In genomic region chr7:2832441-2832840, GRCh38 we compare ENCODE assay signal across 18 cellular contexts. TPM values are rescaled to one million over a fixed set of nuclear protein-coding genes. Genes with fewer than 3 reads are reported as not detected.
DNase-seq lines count a peak whose midpoint lies in the region; ATAC-seq and TF ChIP-seq lines count a peak whose summit lies in the region.
"Had no signal": no experiment of that assay in that cellular context is flagged by ENCODE, and none has a peak within 500 bp of the region (broad histone marks: within the 10 kb centered on the region; RNA-seq: fewer than 3 reads in every experiment).

No MANE protein-coding gene starts in this region.

- POLR2A ChIA-PET in activated B cell treated with CpG ODN at 0.5 μM for 24 hours (lab: Charles Lee): no interaction called here

- H3K4me1 ChIP-seq in GM23338 (ENCODE audit: insufficient read depth) (peaks cover 72% of the 10 kb centered on the region), mesendoderm (ENCODE audit: control insufficient read depth, low read depth, low read length) (peaks cover 3% of the 10 kb centered on the region), transverse colon (peaks cover 0 to 6% (median 2%) of the 10 kb centered on the region in 4 donors), mucosa of descending colon (ENCODE audit: low read depth) (no peaks in the 10 kb centered on the region)
- H3K4me1 ChIP-seq: SJCRH30 had no signal

- H3K36me3 ChIP-seq in GM23338 (ENCODE audit: insufficient read depth) (peaks cover 11% of the 10 kb centered on the region; the same call in 1 of the 2 replicates), mesendoderm (ENCODE audit: control insufficient read depth, insufficient read depth, low read length) (peaks cover 1% of the 10 kb centered on the region), transverse colon (no peaks in the 10 kb centered on the region), mucosa of descending colon (ENCODE audit: low read depth) (no peaks in the 10 kb centered on the region)

- TF ChIP-seq POLR2A in transverse colon (IDR thresholded peaks at IDR 0.05): no peak

- H3K27me3 ChIP-seq in GM23338 (ENCODE audit: insufficient read depth): no peaks in the 10 kb centered on the region
- no peaks in the 10 kb centered on the region for H3K27me3 ChIP-seq in mesendoderm (ENCODE audit: insufficient read depth, low read length, poor library complexity)
- no peaks in the 10 kb centered on the region for H3K27me3 ChIP-seq in transverse colon
- H3K27me3 ChIP-seq: Peyer's patch, SJCRH30 had no signal

- no peak overlapping the region for H3K27ac Mint-ChIP-seq in GM23338
- H3K27ac Mint-ChIP-seq in activated B cell treated with CpG ODN at 0.5 μM for 24 hours: peak overlapping the region; percentile 30
- peak overlapping the region; percentile 67 for H3K27ac Mint-ChIP-seq in stimulated activated naive B cell treated with anti-CD40 and anti-IgM and Interleukin-4, amounts not matched to agents 10 μg/mL and 1 μg/mL and 100 μg/mL, for 72 hours

- H3K56ac ChIP-seq in mesendoderm (ENCODE audit: low read length): no peak overlapping the region

- peaks cover 5% of the 10 kb centered on the region for H3K27me3 Mint-ChIP-seq in GM23338 (ENCODE audit: insufficient read depth, low read depth, poor library complexity)
- no peaks in the 10 kb centered on the region for H3K27me3 Mint-ChIP-seq in activated B cell treated with CpG ODN at 0.5 μM for 24 hours
- H3K27me3 Mint-ChIP-seq in stimulated activated naive B cell treated with anti-CD40 and anti-IgM and Interleukin-4, amounts not matched to agents 10 μg/mL and 1 μg/mL and 100 μg/mL, for 72 hours: no peaks in the 10 kb centered on the region

- in situ Hi-C loops in transverse colon (cut with MboI; ENCODE audit: low pct_ligation_motif_present in 1 of 4, low pct_unique_long_range_greater_than_20kb in 1 of 4, low sequenced_read_pairs in 3 of 4): no loop called here

- H3K9me2 ChIP-seq in GM23338 (ENCODE audit: insufficient read depth): no peaks in the 10 kb centered on the region

- H3K4me3 ChIP-seq in GM23338 (no peak overlapping the region), mesendoderm (ENCODE audit: low read length) (no peak overlapping the region), transverse colon (no peak overlapping the region), mucosa of descending colon (no peak overlapping the region)
- H3K4me3 ChIP-seq: Peyer's patch, SJCRH30 had no signal

- peaks cover 73% of the 10 kb centered on the region for H3K4me1 Mint-ChIP-seq in GM23338
- H3K4me1 Mint-ChIP-seq in activated B cell treated with CpG ODN at 0.5 μM for 24 hours: peaks cover 25% of the 10 kb centered on the region
- peaks cover 30 to 61% of the 10 kb centered on the region in 2 donors for H3K4me1 Mint-ChIP-seq in stimulated activated naive B cell treated with anti-CD40 and anti-IgM and Interleukin-4, amounts not matched to agents 10 μg/mL and 1 μg/mL and 100 μg/mL, for 72 hours

- H3K36me3 Mint-ChIP-seq in GM23338 (ENCODE audit: low read depth): peaks cover 38% of the 10 kb centered on the region
- peaks cover 59% of the 10 kb centered on the region for H3K36me3 Mint-ChIP-seq in activated B cell treated with CpG ODN at 0.5 μM for 24 hours (ENCODE audit: low read depth)
- peaks cover 39 to 67% of the 10 kb centered on the region in 2 donors for H3K36me3 Mint-ChIP-seq in stimulated activated naive B cell treated with anti-CD40 and anti-IgM and Interleukin-4, amounts not matched to agents 10 μg/mL and 1 μg/mL and 100 μg/mL, for 72 hours

- no peak overlapping the region for H4K8ac ChIP-seq in mesendoderm (ENCODE audit: low read depth, low read length)

- H3K9me3 ChIP-seq in transverse colon (no peaks in the 10 kb centered on the region), mucosa of descending colon (no peaks in the 10 kb centered on the region)
- H3K9me3 ChIP-seq: Peyer's patch, SJCRH30 had no signal

- H3K27ac ChIP-seq in GM23338 (ENCODE audit: low read depth) (peak overlapping the region; percentile 55; the same call in 1 of the 2 replicates), mesendoderm (ENCODE audit: low read depth, low read length) (no peak overlapping the region), transverse colon (no peak overlapping the region)
- H3K27ac ChIP-seq: HL-60, Peyer's patch, SJCRH30 had no signal

- CTCF ChIA-PET in activated B cell treated with CpG ODN at 0.5 μM for 24 hours (lab: Charles Lee): no interaction called here

- no peak for TF ChIP-seq CTCF in GM23338 (conservative IDR thresholded peaks at IDR 0.05; ENCODE audit: low read depth in 2 of 2)
- TF ChIP-seq CTCF in activated B cell treated with CpG ODN at 0.5 μM for 24 hours (IDR thresholded peaks at IDR 0.05): no peak
- TF ChIP-seq CTCF in transverse colon (IDR thresholded peaks at IDR 0.05): no peak
- TF ChIP-seq CTCF in mucosa of descending colon (IDR thresholded peaks at IDR 0.05): no peak

- DNase-seq in GM23338 (ENCODE audit: low spot score) (no peak), activated B cell treated with CpG ODN at 0.5 μM for 24 hours (no peak), mesendoderm (no peak), transverse colon (no peak), mucosa of descending colon (no peak)
- DNase-seq in stimulated activated naive B cell treated with anti-CD40 and anti-IgM and Interleukin-4, amounts not matched to agents 10 μg/mL and 1 μg/mL and 100 μg/mL, for 72 hours: no peak
- DNase-seq: GDM1, KG1, NCI-H1105, NCI-H146, NCI-H2029, NCI-H226, NCI-H524, NCI-H774, SJCRH30 had no signal

- peak overlapping the region; percentile 24 for H3K23ac ChIP-seq in mesendoderm (ENCODE audit: low read length)

- TF ChIP-seq EP300 in transverse colon (IDR thresholded peaks at IDR 0.05; ENCODE audit: low read depth): no peak

- WGBS in mesendoderm (ENCODE audit: extremely low coverage, insufficient coverage, low lambda C conversion rate): no CpG with 5 or more reads among the region's 13 CpGs
- 94 to 97% methylated on average over 9 to 13 of the region's 13 CpGs for WGBS in transverse colon (ENCODE audit: low coverage in 1 of 2), 2 donors

- ATAC-seq in GM23338 (no peak), activated B cell treated with CpG ODN at 0.5 μM for 24 hours (ENCODE audit: low read depth) (no peak), mucosa of descending colon (no peak), GM21360 (IDR thresholded peaks at IDR 0.05; ENCODE audit: unreplicated experiment) (no peak)
- ATAC-seq in stimulated activated naive B cell treated with anti-CD40 and anti-IgM and Interleukin-4, amounts not matched to agents 10 μg/mL and 1 μg/mL and 100 μg/mL, for 72 hours (replicated peaks): no peak

- no peak overlapping the region for H4K5ac ChIP-seq in mesendoderm (ENCODE audit: low read length)

- no peak overlapping the region for H3K4ac ChIP-seq in mesendoderm (ENCODE audit: low read depth, low read length)

- peaks cover 100% of the 10 kb centered on the region for H3K79me2 ChIP-seq in GM23338 (replicated peaks; ENCODE audit: insufficient read depth)
- peaks cover 76% of the 10 kb centered on the region for H3K79me2 ChIP-seq in mesendoderm (ENCODE audit: control insufficient read depth, insufficient read depth, low read length)

- H3K9me3 Mint-ChIP-seq in GM23338: no peaks in the 10 kb centered on the region
- no peaks in the 10 kb centered on the region for H3K9me3 Mint-ChIP-seq in activated B cell treated with CpG ODN at 0.5 μM for 24 hours
- H3K9me3 Mint-ChIP-seq in stimulated activated naive B cell treated with anti-CD40 and anti-IgM and Interleukin-4, amounts not matched to agents 10 μg/mL and 1 μg/mL and 100 μg/mL, for 72 hours: no peaks in the 10 kb centered on the region

- H3K9ac ChIP-seq in mesendoderm (ENCODE audit: low read length): no peak overlapping the region

- H4K20me1 ChIP-seq in GM23338 (replicated peaks; ENCODE audit: insufficient read depth): peaks cover 31% of the 10 kb centered on the region

- no peaks in the 10 kb centered on the region for H3F3A ChIP-seq in GM23338 (replicated peaks; ENCODE audit: low read depth)

- no peak overlapping the region for H2BK15ac ChIP-seq in mesendoderm (replicated peaks; ENCODE audit: low read depth)

- H2AFZ ChIP-seq in GM23338: no peak overlapping the region

- intact Hi-C loops in activated B cell treated with CpG ODN at 0.5 μM for 24 hours (cut with micrococcal nuclease): no loop called here
- intact Hi-C loops in transverse colon (cut with DNase I; ENCODE audit: low total_unique reads): no loop called here
- intact Hi-C loops in mucosa of descending colon (cut with DNase I, micrococcal nuclease): no loop called here

- H2BK120ac ChIP-seq in mesendoderm (ENCODE audit: low read depth, low read length): no peak overlapping the region

- no peak overlapping the region for H2AK5ac ChIP-seq in mesendoderm (ENCODE audit: low read length)

- H3K79me1 ChIP-seq in mesendoderm (ENCODE audit: low read length): peaks cover 46% of the 10 kb centered on the region

- no peak overlapping the region for H2BK5ac ChIP-seq in mesendoderm (ENCODE audit: low read length)

- H3K18ac ChIP-seq in mesendoderm (ENCODE audit: low read length): no peak overlapping the region

- no peak overlapping the region for H3K4me3 Mint-ChIP-seq in GM23338
- no peak overlapping the region for H3K4me3 Mint-ChIP-seq in activated B cell treated with CpG ODN at 0.5 μM for 24 hours
- no peak overlapping the region for H3K4me3 Mint-ChIP-seq in stimulated activated naive B cell treated with anti-CD40 and anti-IgM and Interleukin-4, amounts not matched to agents 10 μg/mL and 1 μg/mL and 100 μg/mL, for 72 hours

- H3K4me2 ChIP-seq in GM23338: no peak overlapping the region
- H3K4me2 ChIP-seq in mesendoderm (ENCODE audit: low read length): no peak overlapping the region

TF ChIP-seq in GM23338, 12 proteins besides CTCF, POLR2A, EP300 and RAD21 (continues in another document):
- no peak for TF ChIP-seq NANOG (IDR thresholded peaks at IDR 0.05; ENCODE audit: borderline replicate concordance)
- TF ChIP-seq ZNF331 (CRISPR knock-in tag; IDR thresholded peaks at IDR 0.05; ENCODE audit: low read depth): no peak

RNA-seq across cellular contexts. Expression of gene GNA12, which starts 11.7 kb away (rescaled TPM):
- 87.7 and 99.8 TPM in 2 replicates for total RNA-seq in GM23338 (2014; rRNA removed; shearing (Covaris generic))
- polyA plus RNA-seq in GM23338 (2016; fragmentation: Nextera tagmentation; extraction: Ambion mirVana): 24.0 and 25.2 TPM in 2 replicates
- 52.3 and 54.6 TPM in 2 replicates for total RNA-seq in activated B cell treated with CpG ODN at 0.5 μM for 24 hours
- 46.1 TPM for polyA plus RNA-seq in mesendoderm (2013, experiment 1 of 2)
- polyA plus RNA-seq in mesendoderm (2013, experiment 2 of 2): 47.4 TPM
- 10 to 100 TPM; 18.9 to 39.6 (median 22.2) TPM for total RNA-seq in transverse colon
- total RNA-seq in mucosa of descending colon: 10 to 100 TPM; 21.7 to 57.7 (median 25.7) TPM
